ENCODE assay signal across 8 cellular contexts in the genomic region with DNA sequence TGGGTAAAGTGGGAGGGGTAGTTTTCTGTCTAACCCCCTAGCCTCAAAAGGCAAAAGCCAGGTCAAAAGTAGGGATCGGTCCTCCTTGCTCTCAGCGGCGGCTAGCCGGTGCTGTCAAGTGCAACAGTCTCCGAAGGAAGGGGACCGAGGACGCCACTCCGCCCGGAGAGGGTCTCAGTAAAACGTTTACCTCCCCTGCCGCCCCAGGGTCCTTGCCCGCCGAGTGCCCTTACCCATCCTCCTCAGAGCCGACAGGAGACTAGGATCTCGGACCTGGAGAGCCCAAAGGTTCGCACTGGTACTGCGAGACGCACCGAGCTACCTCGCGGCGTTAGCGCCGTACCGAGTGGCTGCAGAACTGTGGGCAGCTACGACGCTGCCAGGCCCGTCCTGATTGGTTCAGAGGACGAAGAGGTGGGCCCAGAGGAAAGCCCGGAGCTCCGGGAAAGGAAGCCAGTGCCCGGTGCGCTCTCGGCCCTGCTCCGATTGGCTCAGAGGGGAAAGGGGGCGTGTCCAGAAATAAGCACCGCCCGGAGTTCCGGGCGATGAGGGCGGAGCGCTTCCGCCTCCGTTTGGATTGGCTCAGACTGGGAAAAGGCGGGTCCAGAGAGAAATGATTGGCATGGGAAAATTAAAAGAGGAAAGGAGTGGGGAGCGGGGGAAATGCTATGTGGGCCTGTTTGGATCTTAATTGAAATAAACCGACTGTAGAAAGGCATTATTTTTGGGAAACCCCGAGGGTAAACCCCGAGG.
DNase-seq lines count a peak whose midpoint lies in the region; ATAC-seq and TF ChIP-seq lines count a peak whose summit lies in the region.
"Not testable (repeated sequence)": the region's sequence is repeated elsewhere in the genome, so short reads cannot be mapped to it uniquely, and the experiment has no call there.

A gene with protein sequence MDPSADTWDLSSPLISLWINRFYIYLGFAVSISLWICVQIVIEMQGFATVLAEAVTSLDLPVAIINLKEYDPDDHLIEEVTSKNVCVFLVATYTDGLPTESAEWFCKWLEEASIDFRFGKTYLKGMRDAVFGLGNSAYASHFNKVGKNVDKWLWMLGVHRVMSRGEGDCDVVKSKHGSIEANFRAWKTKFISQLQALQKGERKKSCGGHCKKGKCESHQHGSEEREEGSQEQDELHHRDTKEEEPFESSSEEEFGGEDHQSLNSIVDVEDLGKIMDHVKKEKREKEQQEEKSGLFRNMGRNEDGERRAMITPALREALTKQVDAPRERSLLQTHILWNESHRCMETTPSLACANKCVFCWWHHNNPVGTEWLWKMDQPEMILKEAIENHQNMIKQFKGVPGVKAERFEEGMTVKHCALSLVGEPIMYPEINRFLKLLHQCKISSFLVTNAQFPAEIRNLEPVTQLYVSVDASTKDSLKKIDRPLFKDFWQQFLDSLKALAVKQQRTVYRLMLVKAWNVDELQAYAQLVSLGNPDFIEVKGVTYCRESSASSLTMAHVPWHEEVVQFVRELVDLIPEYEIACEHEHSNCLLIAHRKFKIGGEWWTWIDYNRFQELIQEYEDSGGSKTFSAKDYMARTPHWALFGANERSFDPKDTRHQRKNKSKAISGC (minus strand): TSS at position 362 of the 753 bp plus-strand sequence. CDS start 125 bp downstream, at position 237.

- peak; percentile 82 for ATAC-seq in GM19035 (IDR thresholded peaks at IDR 0.05; ENCODE audit: unreplicated experiment)
- peak; percentile 92 for ATAC-seq in HG03342 (IDR thresholded peaks at IDR 0.05; ENCODE audit: unreplicated experiment)
- peak; percentile 81 for ATAC-seq in central memory CD8-positive, alpha-beta T cell (replicated peaks; ENCODE audit: extremely low read depth, poor library complexity, severe bottlenecking)

- not testable (repeated sequence) for H3K27me3 Mint-ChIP-seq in central memory CD8-positive, alpha-beta T cell

- not testable (repeated sequence) for H3K9me3 Mint-ChIP-seq in central memory CD8-positive, alpha-beta T cell

- H3K4me3 ChIP-seq in AG10803 (ENCODE audit: low read length) = peak within 1 kb of the TSS; percentile 79

- peak within 1 kb of the TSS; percentile 99 for H3K27ac Mint-ChIP-seq in central memory CD8-positive, alpha-beta T cell (ENCODE audit: low read depth)

- peaks cover 43% of the 10 kb centered on the region for H3K36me3 Mint-ChIP-seq in central memory CD8-positive, alpha-beta T cell (ENCODE audit: insufficient read depth)

- H3K4me1 Mint-ChIP-seq in central memory CD8-positive, alpha-beta T cell = peaks cover 32% of the 10 kb centered on the region

- DNase-seq in AG10803 (ENCODE audit: low read depth) (peak; percentile 95), NCI-H345 treated with DMSO at 0.1 percent for 48 hours (lab: John Stamatoyannopoulos, UW; ENCODE audit: unreplicated experiment) (peak; percentile 96), inferior parietal cortex (ENCODE audit: extremely low spot score) (peak; percentile 98), smooth muscle cell of the brain vasculature (ENCODE audit: low read depth, low spot score) (peak; percentile 95)
- peak; percentile 95 for DNase-seq in activated CD4-positive, CD25-positive, alpha-beta regulatory T cell treated with anti-CD3 and anti-CD28 coated beads, Interleukin-2, amount 50 U/mL, for 16 hours (ENCODE audit: low read depth, low spot score)
- DNase-seq in central memory CD8-positive, alpha-beta T cell (ENCODE audit: low spot score in 2 of 2) = peak; percentile 97 to 98

- peak within 1 kb of the TSS; percentile 95 for H3K4me3 Mint-ChIP-seq in central memory CD8-positive, alpha-beta T cell

- not testable (repeated sequence) for TF ChIP-seq CTCF in AG10803 (conservative IDR thresholded peaks at IDR 0.05; ENCODE audit: low read length)

Comparison
In these comparisons a context has a peak if more than half of its experiments do, and no peak if none do; other contexts are left out.
1. Peak in every context shown above with its lines: DNase-seq, ATAC-seq and H3K4me3 ChIP-seq.